Comparison of ENCODE assay signal across 8 cellular contexts in the genomic region with DNA sequence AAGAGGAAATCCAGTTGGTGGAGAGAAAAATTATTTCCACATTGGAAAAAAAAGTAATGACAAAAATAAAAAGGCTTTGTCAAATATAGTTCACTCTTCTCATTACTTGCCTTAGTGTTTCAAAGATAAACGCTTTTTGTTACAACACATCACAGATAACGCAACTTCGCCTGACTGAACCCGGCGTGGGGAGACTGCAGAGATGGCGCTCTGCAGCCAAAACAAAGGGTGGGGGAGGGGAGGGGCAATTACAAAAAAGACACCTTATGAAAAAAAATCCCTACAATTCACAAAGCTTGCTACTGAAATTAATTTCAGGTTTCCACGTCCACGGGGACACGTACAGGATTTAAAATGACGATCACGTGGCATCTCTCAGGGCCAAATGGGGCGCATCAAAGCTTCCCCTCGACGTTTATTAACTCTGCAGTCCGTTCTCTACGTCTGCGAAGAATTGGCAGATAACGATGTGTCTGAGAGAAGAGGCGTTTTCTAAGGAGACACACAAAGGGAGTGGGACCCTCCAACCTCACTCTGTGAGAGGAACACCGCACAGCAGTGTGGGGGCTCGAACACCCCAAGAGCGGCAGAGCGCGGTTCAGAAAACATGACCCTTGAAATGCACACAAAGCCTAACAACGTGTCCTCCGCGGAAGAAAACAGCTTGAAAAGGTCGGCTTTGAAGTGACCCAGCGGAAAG. TPM values are rescaled to one million over a fixed set of nuclear protein-coding genes. Genes with fewer than 3 reads are reported as not detected.
DNase-seq lines count a peak whose midpoint lies in the region; ATAC-seq and TF ChIP-seq lines count a peak whose summit lies in the region.

No MANE protein-coding gene starts in this region.

- peaks cover 13% of the 10 kb centered on the region for H3K36me3 Mint-ChIP-seq in dendritic cell treated with granulocyte-macrophage colony-stimulating factor and Interleukin-4, amounts not matched to agents 40 ng/mL and 50 ng/mL, for 4 days (ENCODE audit: low read depth)
- H3K36me3 Mint-ChIP-seq in nephron (ENCODE audit: low read depth) = peaks cover 8% of the 10 kb centered on the region

- TF ChIP-seq CTCF in BJ (IDR thresholded peaks at IDR 0.05; ENCODE audit: insufficient read depth, low read depth, low read length) (no peak), LNCaP clone FGC (IDR thresholded peaks at IDR 0.05; ENCODE audit: control insufficient read depth, extremely low read depth, insufficient read depth) (no peak), nephron (IDR thresholded peaks at IDR 0.05; ENCODE audit: unreplicated experiment in 3 of 3) (no peak)

- no peak overlapping the region for H3K27ac Mint-ChIP-seq in dendritic cell treated with granulocyte-macrophage colony-stimulating factor and Interleukin-4, amounts not matched to agents 40 ng/mL and 50 ng/mL, for 4 days
- H3K27ac Mint-ChIP-seq in nephron = peak overlapping the region; percentile 85 to 96 (median 91)

- no peaks in the 10 kb centered on the region for H3K27me3 ChIP-seq in BJ (ENCODE audit: control insufficient read depth, insufficient read depth, low read length)

- H3K9me3 Mint-ChIP-seq in dendritic cell treated with granulocyte-macrophage colony-stimulating factor and Interleukin-4, amounts not matched to agents 40 ng/mL and 50 ng/mL, for 4 days = no peaks in the 10 kb centered on the region
- no peaks in the 10 kb centered on the region for H3K9me3 Mint-ChIP-seq in nephron

- ATAC-seq in HG02852 (IDR thresholded peaks at IDR 0.05; ENCODE audit: unreplicated experiment) (no peak), HG03469 (IDR thresholded peaks at IDR 0.05; ENCODE audit: unreplicated experiment) (no peak)

- no peak for DNase-seq in BJ (ENCODE audit: low read depth)
- no peak for DNase-seq in LNCaP clone FGC (ENCODE audit: low read depth)
- DNase-seq in DMS53 (lab: John Stamatoyannopoulos, UW) = no peak
- no peak for DNase-seq in NCI-H2171 treated with DMSO at 0.1 percent for 48 hours (lab: John Stamatoyannopoulos, UW)

- intact Hi-C loops in dendritic cell treated with granulocyte-macrophage colony-stimulating factor and Interleukin-4, amounts not matched to agents 40 ng/mL and 50 ng/mL, for 4 days (cut with micrococcal nuclease) = loop anchor here (10.0 kb wide), 1 partner anchor 1390 kb away; no protein-coding TSS in a partner anchor

- H3K4me3 ChIP-seq in BJ (ENCODE audit: low read depth, low read length) (peak overlapping the region; percentile 51), LNCaP clone FGC (ENCODE audit: low read depth, low read length) (peak overlapping the region; percentile 65; the same call in 1 of the 2 replicates)

- peaks cover 68% of the 10 kb centered on the region for H3K27me3 Mint-ChIP-seq in dendritic cell treated with granulocyte-macrophage colony-stimulating factor and Interleukin-4, amounts not matched to agents 40 ng/mL and 50 ng/mL, for 4 days
- peaks cover 20% of the 10 kb centered on the region for H3K27me3 Mint-ChIP-seq in nephron (ENCODE audit: low read depth)

- POLR2A ChIA-PET in BJ (lab: Charles Lee) = no interaction called here

- no peaks in the 10 kb centered on the region for H3K36me3 ChIP-seq in BJ (ENCODE audit: control insufficient read depth, insufficient read depth, low read length)

- CTCF ChIA-PET in BJ (lab: Yijun Ruan, JAX) = interaction anchor here (1.0 kb wide), 1 partner anchor 20 kb away, joined by 3 read pairs; no protein-coding TSS in a partner anchor

- peaks cover 25% of the 10 kb centered on the region for H3K4me1 Mint-ChIP-seq in dendritic cell treated with granulocyte-macrophage colony-stimulating factor and Interleukin-4, amounts not matched to agents 40 ng/mL and 50 ng/mL, for 4 days (ENCODE audit: low read depth)
- H3K4me1 Mint-ChIP-seq in nephron = peaks cover 33% of the 10 kb centered on the region

- peak overlapping the region; percentile 81 for H3K4me3 Mint-ChIP-seq in dendritic cell treated with granulocyte-macrophage colony-stimulating factor and Interleukin-4, amounts not matched to agents 40 ng/mL and 50 ng/mL, for 4 days
- peak overlapping the region; percentile 92 to 97 (median 96) for H3K4me3 Mint-ChIP-seq in nephron

RNA-seq across cellular contexts. Expression of a gene that starts 1.5 kb away (rescaled TPM):
- polyA plus RNA-seq in BJ (2011; rRNA removed) = 20.4 and 22.5 TPM in 2 replicates
- 29.9 TPM in 2 replicates for polyA minus RNA-seq in BJ (2011; rRNA and poly(A)+ RNA removed)
